In genomic region chr6:33391278-33392167, GRCh38 we compare ENCODE assay signal across 8 cellular contexts. TPM values are rescaled to one million over a fixed set of nuclear protein-coding genes. Genes with fewer than 3 reads are reported as not detected.
DNase-seq lines count a peak whose midpoint lies in the region; TF ChIP-seq lines count a peak whose summit lies in the region.

A gene with protein sequence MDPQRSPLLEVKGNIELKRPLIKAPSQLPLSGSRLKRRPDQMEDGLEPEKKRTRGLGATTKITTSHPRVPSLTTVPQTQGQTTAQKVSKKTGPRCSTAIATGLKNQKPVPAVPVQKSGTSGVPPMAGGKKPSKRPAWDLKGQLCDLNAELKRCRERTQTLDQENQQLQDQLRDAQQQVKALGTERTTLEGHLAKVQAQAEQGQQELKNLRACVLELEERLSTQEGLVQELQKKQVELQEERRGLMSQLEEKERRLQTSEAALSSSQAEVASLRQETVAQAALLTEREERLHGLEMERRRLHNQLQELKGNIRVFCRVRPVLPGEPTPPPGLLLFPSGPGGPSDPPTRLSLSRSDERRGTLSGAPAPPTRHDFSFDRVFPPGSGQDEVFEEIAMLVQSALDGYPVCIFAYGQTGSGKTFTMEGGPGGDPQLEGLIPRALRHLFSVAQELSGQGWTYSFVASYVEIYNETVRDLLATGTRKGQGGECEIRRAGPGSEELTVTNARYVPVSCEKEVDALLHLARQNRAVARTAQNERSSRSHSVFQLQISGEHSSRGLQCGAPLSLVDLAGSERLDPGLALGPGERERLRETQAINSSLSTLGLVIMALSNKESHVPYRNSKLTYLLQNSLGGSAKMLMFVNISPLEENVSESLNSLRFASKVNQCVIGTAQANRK (plus strand): TSS chr6:33391823. CDS start chr6:33391986, 163 bp downstream.

- intact Hi-C loops in testis (cut with DNase I; ENCODE audit: low total_unique reads) = no loop called here

- peak within 1 kb of the TSS; percentile 86 for H3K27ac ChIP-seq in SK-N-MC
- H3K27ac ChIP-seq in testis = peak within 1 kb of the TSS; percentile 89 to 96

- peak within 1 kb of the TSS; percentile 94 for H3K9ac ChIP-seq in SK-N-MC (ENCODE audit: insufficient read length)

- no peak for TF ChIP-seq POLR2A in testis (IDR thresholded peaks at IDR 0.05)

- H3K4me1 ChIP-seq in testis = peaks cover 7% of the 10 kb centered on the region

- DNase-seq in GM06990 (ENCODE audit: extremely low read depth, insufficient read length) (peak; percentile 99), HFF-Myc (ENCODE audit: extremely low read depth, low read depth) (peak; percentile 99), NAMALWA (ENCODE audit: low spot score) (peak; percentile 99), SK-N-MC (ENCODE audit: low read depth, low spot score) (peak; percentile 95), germinal center (ENCODE audit: low spot score) (peak; percentile 98), nucleus accumbens (lab: John Stamatoyannopoulos, UW) (peak; percentile 93 to 100 (median 99)), testis (peak; percentile 99)
- DNase-seq in activated naive CD4-positive, alpha-beta T cell treated with anti-CD3 and anti-CD28 coated beads, Interleukin-2, amount 50 U/mL, for 16 hours = peak; percentile 98

- H3K4me3 ChIP-seq in GM06990 (replicated peaks; ENCODE audit: low read depth, low read length) (peak within 1 kb of the TSS; percentile 93), HFF-Myc (replicated peaks; ENCODE audit: low read depth, low read length) (peak within 1 kb of the TSS; percentile 94), SK-N-MC (peak within 1 kb of the TSS; percentile 94), testis (peak within 1 kb of the TSS; percentile 51 to 65)

- H3K36me3 ChIP-seq in GM06990 (ENCODE audit: control insufficient read depth, insufficient read depth, low read length) (no peaks in the 10 kb centered on the region; the same call in 1 of the 2 replicates), SK-N-MC (ENCODE audit: insufficient read depth, low read length) (peaks cover 15% of the 10 kb centered on the region; the same call in 1 of the 2 replicates), testis (ENCODE audit: low read depth, missing control alignments) (no peaks in the 10 kb centered on the region)

- WGBS in testis, 2 donors = 0 to 1% methylated on average over 23 to 82 of the region's 90 CpGs

- no peaks in the 10 kb centered on the region for H3K9me3 ChIP-seq in SK-N-MC (ENCODE audit: low read depth, low read length)
- H3K9me3 ChIP-seq in testis = no peaks in the 10 kb centered on the region

- no peaks in the 10 kb centered on the region for H3K27me3 ChIP-seq in GM06990 (replicated peaks; ENCODE audit: control insufficient read depth, insufficient read depth, low read length)
- no peaks in the 10 kb centered on the region for H3K27me3 ChIP-seq in testis

- peak; percentile 91 for TF ChIP-seq CTCF in GM06990 (IDR thresholded peaks at IDR 0.05; ENCODE audit: insufficient read depth, low read length, poor library complexity, severe bottlenecking)
- TF ChIP-seq CTCF in HFF-Myc (IDR thresholded peaks at IDR 0.05; ENCODE audit: low read depth, low read length, missing control alignments) = peak; percentile 94
- TF ChIP-seq CTCF in testis (IDR thresholded peaks at IDR 0.05) = peak; percentile 97 to 100 (median 99)

RNA-seq across cellular contexts. Expression of the gene that starts here (rescaled TPM):
- 10 to 100 TPM; 19.8 to 22.5 TPM for total RNA-seq in testis
- polyA plus RNA-seq in testis (ENCODE audit: insufficient read depth, low read depth, low replicate concordance) = 20.2 TPM

Comparison
In these comparisons a context has a peak if more than half of its experiments do, and no peak if none do; other contexts are left out.
1. Peak in every context shown above with its lines: DNase-seq, H3K4me3 ChIP-seq and H3K27ac ChIP-seq.